In genomic region chr2:30631051-30631671, GRCh38 we compare ENCODE assay signal across 1 cellular context.
TF ChIP-seq lines count a peak whose summit lies in the region.

No MANE protein-coding gene starts in this region.

TF ChIP-seq in GM12878, 131 proteins besides CTCF, POLR2A, EP300 and RAD21 (continued from another document and continues in another):
- TF ChIP-seq HDAC6 (IDR thresholded peaks at IDR 0.05; ENCODE audit: unreplicated experiment): no peak
- TF ChIP-seq YBX1 (IDR thresholded peaks at IDR 0.05): no peak
- TF ChIP-seq NR2F1 (conservative IDR thresholded peaks at IDR 0.05): 0 out of 2 replicates have a peak, but pooled peaks have one; percentile 20
- no peak for TF ChIP-seq KDM1A (IDR thresholded peaks at IDR 0.05; ENCODE audit: borderline replicate concordance)
- no peak for TF ChIP-seq USF2 (IDR thresholded peaks at IDR 0.05; ENCODE audit: borderline replicate concordance, low read depth, low read length)
- no peak for TF ChIP-seq PKNOX1 (IDR thresholded peaks at IDR 0.05)
- no peak for TF ChIP-seq POLR2AphosphoS5 (IDR thresholded peaks at IDR 0.05; ENCODE audit: low read length)
- TF ChIP-seq PAX5 (IDR thresholded peaks at IDR 0.05; ENCODE audit: borderline replicate concordance, low read depth, low read length): no peak
- no peak for TF ChIP-seq PAX8 (IDR thresholded peaks at IDR 0.05)
- TF ChIP-seq BMI1 (IDR thresholded peaks at IDR 0.05; ENCODE audit: borderline replicate concordance): no peak
- TF ChIP-seq HCFC1 (IDR thresholded peaks at IDR 0.05; ENCODE audit: low read length): no peak
- peak; percentile 62 for TF ChIP-seq EED (IDR thresholded peaks at IDR 0.05; ENCODE audit: low read depth)
- TF ChIP-seq MLLT1 (IDR thresholded peaks at IDR 0.05): 0 out of 2 replicates have a peak, but pooled peaks have one; percentile 47
- no peak for TF ChIP-seq CHD1 (IDR thresholded peaks at IDR 0.05; ENCODE audit: low read depth, low read length)
- no peak for TF ChIP-seq ASH2L (IDR thresholded peaks at IDR 0.05; ENCODE audit: borderline replicate concordance, low read depth)
- TF ChIP-seq ZNF274 (IDR thresholded peaks at IDR 0.05; ENCODE audit: insufficient read depth, insufficient read length): no peak
- TF ChIP-seq TARDBP (IDR thresholded peaks at IDR 0.05; ENCODE audit: borderline replicate concordance): no peak
- TF ChIP-seq TCF7 (IDR thresholded peaks at IDR 0.05; ENCODE audit: borderline replicate concordance): no peak
- no peak for TF ChIP-seq SPI1 (IDR thresholded peaks at IDR 0.05; ENCODE audit: borderline replicate concordance, insufficient read depth, low read depth, low read length)
- no peak for TF ChIP-seq MXI1 (IDR thresholded peaks at IDR 0.05; ENCODE audit: low read depth, low read length)
- TF ChIP-seq ZNF592 (IDR thresholded peaks at IDR 0.05): no peak
- TF ChIP-seq ETV6 (conservative IDR thresholded peaks at IDR 0.05 in 1 of 2, IDR thresholded peaks at IDR 0.05 in 1 of 2; ENCODE audit: borderline replicate concordance in 1 of 2, low read depth in 1 of 2): no peak
- peak in 1 of 2 experiments; percentile 34; a peak in 1 of 4 replicates for TF ChIP-seq IKZF2 (IDR thresholded peaks at IDR 0.05)
- peak; percentile 98 for TF ChIP-seq RUNX3 (IDR thresholded peaks at IDR 0.05; ENCODE audit: low read length)
- TF ChIP-seq ZNF687 (IDR thresholded peaks at IDR 0.05): no peak
- no peak for TF ChIP-seq MYC (IDR thresholded peaks at IDR 0.05; ENCODE audit: insufficient read depth, insufficient read length, insufficient replicate concordance, low read length, severe bottlenecking)
- no peak for TF ChIP-seq ATF2 (IDR thresholded peaks at IDR 0.05; ENCODE audit: low read length)
- TF ChIP-seq BRCA1 (IDR thresholded peaks at IDR 0.05; ENCODE audit: low read depth, low read length): no peak
- no peak for TF ChIP-seq ZZZ3 (IDR thresholded peaks at IDR 0.05; ENCODE audit: control insufficient read depth, insufficient read length, low read depth)
- no peak for TF ChIP-seq EGR1 (IDR thresholded peaks at IDR 0.05; ENCODE audit: borderline replicate concordance in 1 of 2, low read depth in 2 of 2, low read length in 2 of 2)
- TF ChIP-seq IKZF1 (conservative IDR thresholded peaks at IDR 0.05): 0 out of 2 replicates have a peak, but pooled peaks have one; percentile 26
- no peak for TF ChIP-seq CEBPB (IDR thresholded peaks at IDR 0.05; ENCODE audit: borderline replicate concordance in 1 of 2, low read depth in 2 of 2, low read length in 2 of 2)
- no peak for TF ChIP-seq JUNB (IDR thresholded peaks at IDR 0.05)
- TF ChIP-seq ZNF207 (IDR thresholded peaks at IDR 0.05; ENCODE audit: borderline replicate concordance): no peak
- no peak for TF ChIP-seq MAX (IDR thresholded peaks at IDR 0.05; ENCODE audit: low read depth, low read length)
- TF ChIP-seq SRF (IDR thresholded peaks at IDR 0.05; ENCODE audit: low read depth in 2 of 2, low read length in 2 of 2): no peak
- no peak for TF ChIP-seq IRF5 (IDR thresholded peaks at IDR 0.05; ENCODE audit: borderline replicate concordance)
- TF ChIP-seq HDAC2 (IDR thresholded peaks at IDR 0.05): no peak
- TF ChIP-seq TCF3 (IDR thresholded peaks at IDR 0.05; ENCODE audit: borderline replicate concordance, insufficient read depth, low read depth, low read length): no peak
- TF ChIP-seq NKRF (conservative IDR thresholded peaks at IDR 0.05): no peak
- TF ChIP-seq HDGF (IDR thresholded peaks at IDR 0.05): no peak
- no peak for TF ChIP-seq POLR2AphosphoS2 (IDR thresholded peaks at IDR 0.05; ENCODE audit: low read depth, low read length)
- TF ChIP-seq SUZ12 (IDR thresholded peaks at IDR 0.05; ENCODE audit: unreplicated experiment): no peak
- TF ChIP-seq POU2F2 (IDR thresholded peaks at IDR 0.05; ENCODE audit: borderline replicate concordance, low read depth, low read length): no peak
- 0 out of 2 replicates have a peak, but pooled peaks have one; percentile 12 for TF ChIP-seq DPF2 (IDR thresholded peaks at IDR 0.05)
- no peak for TF ChIP-seq FOS (IDR thresholded peaks at IDR 0.05; ENCODE audit: borderline replicate concordance, extremely low read depth, insufficient read length)
- no peak for TF ChIP-seq EZH2 (IDR thresholded peaks at IDR 0.05; ENCODE audit: borderline replicate concordance, control insufficient read depth, low read depth, low read length)
- TF ChIP-seq CHD2 (IDR thresholded peaks at IDR 0.05; ENCODE audit: borderline replicate concordance, low read depth, low read length): no peak
